In the genomic region with DNA sequence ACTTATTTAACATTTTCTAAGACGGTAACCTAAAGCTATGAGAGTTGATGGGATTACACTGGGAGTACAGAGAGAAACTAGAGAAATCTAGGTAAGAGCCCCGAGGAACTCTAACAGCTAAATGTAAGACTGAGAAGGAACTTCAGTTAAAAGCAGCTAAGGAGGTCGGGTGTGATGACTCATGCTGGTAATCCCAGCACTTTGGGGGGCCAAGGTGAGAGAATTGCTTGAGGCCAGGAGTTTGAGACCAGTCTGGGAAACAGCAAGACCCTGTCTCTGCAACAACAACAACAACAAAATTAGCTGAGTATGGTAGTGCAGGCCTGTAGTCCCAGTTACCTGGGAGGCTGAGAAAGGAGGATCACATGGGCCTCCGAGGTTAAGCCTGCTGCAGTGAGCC, we compare ENCODE assay signal across 25 cellular contexts.
"Had no signal": no experiment of that assay in that cellular context is flagged by ENCODE, and none has a peak within 500 bp of the region (broad histone marks: within the 10 kb centered on the region; RNA-seq: fewer than 3 reads in every experiment).

No MANE protein-coding gene starts in this region.

- H3K36me3 ChIP-seq: ovary had no signal

- H3K27ac ChIP-seq: dorsolateral prefrontal cortex, esophagus muscularis mucosa, lower lobe of right lung, ovary, psoas muscle, sigmoid colon, spleen, thyroid gland, vagina had no signal

- H3K4me1 ChIP-seq: esophagus muscularis mucosa, lower lobe of right lung, psoas muscle, sigmoid colon, spleen, thyroid gland, vagina had no signal

- H3K9me3 Mint-ChIP-seq: immature natural killer cell; mesothelial cell of epicardium; naive B cell; natural killer cell treated with Interleukin-12 subunit alpha and Interleukin-12 subunit beta and Interleukin-15 and Interleukin-18, amount 100 ng/mL, for 72 hours; stimulated activated memory B cell treated with anti-CD40 and anti-IgM and Interleukin-4, amounts not matched to agents 10 μg/mL and 1 μg/mL and 100 μg/mL, for 72 hours; stimulated activated naive CD8-positive, alpha-beta T cell treated with anti-CD3 and anti-CD28 coated beads, Interleukin-15, Interleukin-2, amounts not matched to agents 100 ng/mL and 50 ng/mL, for 24 hours had no signal

- H3K27me3 ChIP-seq: dorsolateral prefrontal cortex, esophagus muscularis mucosa, ovary, sigmoid colon, spleen, thyroid gland, vagina had no signal

- H3K4me3 ChIP-seq: dorsolateral prefrontal cortex, esophagus muscularis mucosa, lower lobe of right lung, mucosa of descending colon, ovary, psoas muscle, sigmoid colon, spleen, thyroid gland, vagina had no signal

- H3K9me3 ChIP-seq: esophagus muscularis mucosa, lower lobe of right lung, mucosa of descending colon, ovary, psoas muscle, sigmoid colon, spleen, thyroid gland, vagina had no signal

- H3K27me3 Mint-ChIP-seq: naive B cell; natural killer cell treated with Interleukin-12 subunit alpha and Interleukin-12 subunit beta and Interleukin-15 and Interleukin-18, amount 100 ng/mL, for 72 hours; stimulated activated memory B cell treated with anti-CD40 and anti-IgM and Interleukin-4, amounts not matched to agents 10 μg/mL and 1 μg/mL and 100 μg/mL, for 72 hours; stimulated activated naive CD8-positive, alpha-beta T cell treated with anti-CD3 and anti-CD28 coated beads, Interleukin-15, Interleukin-2, amounts not matched to agents 100 ng/mL and 50 ng/mL, for 24 hours had no signal

- H3K4me1 Mint-ChIP-seq: immature natural killer cell; naive B cell; stimulated activated memory B cell treated with anti-CD40 and anti-IgM and Interleukin-4, amounts not matched to agents 10 μg/mL and 1 μg/mL and 100 μg/mL, for 72 hours had no signal

- H3K27ac Mint-ChIP-seq: immature natural killer cell; mesothelial cell of epicardium; natural killer cell treated with Interleukin-12 subunit alpha and Interleukin-12 subunit beta and Interleukin-15 and Interleukin-18, amount 100 ng/mL, for 72 hours; stimulated activated memory B cell treated with anti-CD40 and anti-IgM and Interleukin-4, amounts not matched to agents 10 μg/mL and 1 μg/mL and 100 μg/mL, for 72 hours; stimulated activated naive CD8-positive, alpha-beta T cell treated with anti-CD3 and anti-CD28 coated beads, Interleukin-15, Interleukin-2, amounts not matched to agents 100 ng/mL and 50 ng/mL, for 24 hours had no signal

- DNase-seq: cerebellar nuclear complex; dorsolateral prefrontal cortex; effector CD4-positive, alpha-beta T cell; foreskin melanocyte; glutamatergic neuron; hypothalamus; immature natural killer cell; left ventricle myocardium superior; lower lobe of right lung; mucosa of descending colon; naive B cell; occipital lobe; ovary; psoas muscle; right cardiac atrium; sigmoid colon; spleen; stimulated activated CD4-positive, alpha-beta T cell treated with anti-CD3 and anti-CD28 coated beads, Interleukin-4, amount 100 ng/mL, for 4 hours; thyroid gland had no signal

- ATAC-seq: lower lobe of right lung; mucosa of descending colon; natural killer cell treated with Interleukin-12 subunit alpha and Interleukin-12 subunit beta and Interleukin-15 and Interleukin-18, amount 100 ng/mL, for 72 hours; psoas muscle; stimulated activated memory B cell treated with anti-CD40 and anti-IgM and Interleukin-4, amounts not matched to agents 10 μg/mL and 1 μg/mL and 100 μg/mL, for 72 hours had no signal

- H3K4me3 Mint-ChIP-seq: immature natural killer cell; mesothelial cell of epicardium; naive B cell; natural killer cell treated with Interleukin-12 subunit alpha and Interleukin-12 subunit beta and Interleukin-15 and Interleukin-18, amount 100 ng/mL, for 72 hours; stimulated activated memory B cell treated with anti-CD40 and anti-IgM and Interleukin-4, amounts not matched to agents 10 μg/mL and 1 μg/mL and 100 μg/mL, for 72 hours; stimulated activated naive CD8-positive, alpha-beta T cell treated with anti-CD3 and anti-CD28 coated beads, Interleukin-15, Interleukin-2, amounts not matched to agents 100 ng/mL and 50 ng/mL, for 24 hours had no signal
